17 cellular contexts compared by ENCODE assay signal in genomic region chr4:108483650-108484049, GRCh38.
DNase-seq lines count a peak whose midpoint lies in the region.
"Had no signal": no experiment of that assay in that cellular context is flagged by ENCODE, and none has a peak within 500 bp of the region (broad histone marks: within the 10 kb centered on the region; RNA-seq: fewer than 3 reads in every experiment).

No MANE protein-coding gene starts in this region.

- H3K4me1 Mint-ChIP-seq in activated T-cell treated with anti-CD3 and anti-CD28 coated beads, Interleukin-2, amount 50 U/mL, for 24 hours (ENCODE audit: low read depth), result peaks cover 37% of the 10 kb centered on the region
- H3K4me1 Mint-ChIP-seq in activated T-helper 2 cell treated with anti-CD3 and anti-CD28 coated beads, Interferon-gamma antibody, Interleukin-2, Interleukin-4, amounts not matched to agents 10 μg/mL and 5 μg/mL and 100 μg/mL, durations not matched to agents 14 hours and 24 hours and 36 hours (ENCODE audit: low read depth), result peaks cover 34% of the 10 kb centered on the region
- H3K4me1 Mint-ChIP-seq: neural progenitor cell had no signal

- no peak overlapping the region for H4K8ac ChIP-seq in mesenchymal stem cell (ENCODE audit: low read length)

- H3K9ac ChIP-seq in skeletal muscle satellite cell (ENCODE audit: low read depth, low read length) (no peak overlapping the region), mesenchymal stem cell (ENCODE audit: low read length) (no peak overlapping the region)
- H3K9ac ChIP-seq: neural progenitor cell had no signal

- in situ Hi-C loops in ACHN (cut with HindIII; ENCODE audit: low pct_ligation_motif_present, low pct_unique_long_range_greater_than_20kb, low sequenced_read_pairs), result no loop called here

- H3K9me3 Mint-ChIP-seq in activated T-cell treated with anti-CD3 and anti-CD28 coated beads, Interleukin-2, amount 50 U/mL, for 24 hours, result no peaks in the 10 kb centered on the region
- H3K9me3 Mint-ChIP-seq in activated T-helper 2 cell treated with anti-CD3 and anti-CD28 coated beads, Interferon-gamma antibody, Interleukin-2, Interleukin-4, amounts not matched to agents 10 μg/mL and 5 μg/mL and 100 μg/mL, durations not matched to agents 14 hours and 24 hours and 36 hours, result no peaks in the 10 kb centered on the region
- H3K9me3 Mint-ChIP-seq: neural progenitor cell had no signal

- no peak overlapping the region for H4K91ac ChIP-seq in mesenchymal stem cell (ENCODE audit: low read length)

- H2BK12ac ChIP-seq in mesenchymal stem cell (ENCODE audit: low read length in 2 of 2), result no peak overlapping the region

- H3K4me3 ChIP-seq in skeletal muscle satellite cell (ENCODE audit: low read length), result no peak overlapping the region
- H3K4me3 ChIP-seq in mesenchymal stem cell (ENCODE audit: insufficient read depth in 1 of 2, low read depth in 1 of 2, low read length in 2 of 2), result no peak overlapping the region
- H3K4me3 ChIP-seq: cardiac muscle cell, dorsolateral prefrontal cortex, neural progenitor cell, tibial nerve had no signal

- peaks cover 19% of the 10 kb centered on the region for H3K4me1 ChIP-seq in skeletal muscle satellite cell (ENCODE audit: control insufficient read depth, insufficient read depth, low read length)
- no peaks in the 10 kb centered on the region for H3K4me1 ChIP-seq in mesenchymal stem cell (ENCODE audit: control insufficient read depth, insufficient read depth, low read depth, low read length)
- H3K4me1 ChIP-seq: neural progenitor cell, tibial nerve had no signal

- H3K27ac ChIP-seq in KOPT-K1 (ENCODE audit: low read depth, low read length, poor library complexity, severe bottlenecking) (peak overlapping the region; percentile 92), mesenchymal stem cell (ENCODE audit: low read length, poor library complexity, severe bottlenecking) (no peak overlapping the region)
- H3K27ac ChIP-seq: cardiac muscle cell, dorsolateral prefrontal cortex, neural progenitor cell, tibial nerve, VCaP had no signal

- no peak overlapping the region for H2BK15ac ChIP-seq in mesenchymal stem cell (ENCODE audit: low read depth, poor library complexity, severe bottlenecking)

- WGBS in mesenchymal stem cell, result 97% methylated on average over 3 of the region's 3 CpGs

- DNase-seq in activated T-cell treated with anti-CD3 and anti-CD28 coated beads, Interleukin-2, amount 50 U/mL, for 24 hours, result no peak
- no peak for DNase-seq in activated T-cell treated with anti-CD3 and anti-CD28 coated beads, Interleukin-2, amount 50 U/mL, for 48 hours
- DNase-seq in activated T-helper 2 cell treated with anti-CD3 and anti-CD28 coated beads, Interferon-gamma antibody, Interleukin-2, Interleukin-4, amounts not matched to agents 10 μg/mL and 5 μg/mL and 100 μg/mL, durations not matched to agents 14 hours and 24 hours and 36 hours (ENCODE audit: low spot score), result no peak
- no peak for DNase-seq in mesenchymal stem cell
- no peak for DNase-seq in ACHN
- no peak for DNase-seq in amygdala (lab: John Stamatoyannopoulos, UW)
- DNase-seq: dorsolateral prefrontal cortex; erythroblast; NCI-H187; NCI-H345; stimulated activated CD4-positive, alpha-beta T cell treated with anti-CD3 and anti-CD28 coated beads, Interleukin-12 subunit alpha, Interleukin-12 subunit beta, amount 100 ng/mL, for 4 hours had no signal

- no peak overlapping the region for H3K4ac ChIP-seq in mesenchymal stem cell (ENCODE audit: low read depth in 1 of 2, low read length in 2 of 2)

- no peak overlapping the region for H2AK5ac ChIP-seq in mesenchymal stem cell (ENCODE audit: low read length, severe bottlenecking)

- H3K27ac Mint-ChIP-seq in activated T-cell treated with anti-CD3 and anti-CD28 coated beads, Interleukin-2, amount 50 U/mL, for 24 hours, result peak overlapping the region; percentile 72
- H3K27ac Mint-ChIP-seq in activated T-helper 2 cell treated with anti-CD3 and anti-CD28 coated beads, Interferon-gamma antibody, Interleukin-2, Interleukin-4, amounts not matched to agents 10 μg/mL and 5 μg/mL and 100 μg/mL, durations not matched to agents 14 hours and 24 hours and 36 hours, result peak overlapping the region; percentile 69
- H3K27ac Mint-ChIP-seq: neural progenitor cell had no signal

- peak overlapping the region; percentile 20 for H3K4me2 ChIP-seq in skeletal muscle satellite cell (ENCODE audit: low read length)
- H3K4me2 ChIP-seq in mesenchymal stem cell (ENCODE audit: low read length, poor library complexity, severe bottlenecking), result no peak overlapping the region
- H3K4me2 ChIP-seq: neural progenitor cell had no signal

- intact Hi-C loops in activated T-helper 2 cell treated with anti-CD3 and anti-CD28 coated beads, Interferon-gamma antibody, Interleukin-2, Interleukin-4, amounts not matched to agents 10 μg/mL and 5 μg/mL and 100 μg/mL, durations not matched to agents 14 hours and 24 hours and 36 hours (cut with micrococcal nuclease), result loop anchor here (1.0 to 5.0 kb wide), 5 partner anchors 57 to 451 kb away; no protein-coding TSS in a partner anchor

- H2BK5ac ChIP-seq in mesenchymal stem cell (ENCODE audit: low read depth, low read length, poor library complexity, severe bottlenecking), result no peak overlapping the region

- H3K14ac ChIP-seq in mesenchymal stem cell (ENCODE audit: low read length in 2 of 2), result no peak overlapping the region

- H3K9me3 ChIP-seq in KOPT-K1 (ENCODE audit: insufficient read depth, low read length, poor library complexity, severe bottlenecking) (peaks cover 6% of the 10 kb centered on the region), skeletal muscle satellite cell (replicated peaks; ENCODE audit: low read length) (no peaks in the 10 kb centered on the region), mesenchymal stem cell (ENCODE audit: control insufficient read depth, low read length) (no peaks in the 10 kb centered on the region)
- H3K9me3 ChIP-seq: tibial nerve had no signal

- H3K23ac ChIP-seq in mesenchymal stem cell (ENCODE audit: low read length in 2 of 2), result no peak overlapping the region

- no peak overlapping the region for H2BK120ac ChIP-seq in mesenchymal stem cell (ENCODE audit: low read depth, low read length)

- H3K18ac ChIP-seq in mesenchymal stem cell (ENCODE audit: low read depth in 1 of 2, low read length in 2 of 2), result no peak overlapping the region

- H3K27me3 ChIP-seq in skeletal muscle satellite cell (ENCODE audit: control insufficient read depth, insufficient read depth, low read length), result no peaks in the 10 kb centered on the region
- H3K27me3 ChIP-seq in mesenchymal stem cell (ENCODE audit: control insufficient read depth in 1 of 2, insufficient read depth in 1 of 2, low read length in 2 of 2), result no peaks in the 10 kb centered on the region
- H3K27me3 ChIP-seq: cardiac muscle cell, dorsolateral prefrontal cortex, neural progenitor cell, tibial nerve had no signal

- H3K36me3 Mint-ChIP-seq in activated T-cell treated with anti-CD3 and anti-CD28 coated beads, Interleukin-2, amount 50 U/mL, for 24 hours (ENCODE audit: low read depth), result no peaks in the 10 kb centered on the region
- peaks cover 2% of the 10 kb centered on the region for H3K36me3 Mint-ChIP-seq in activated T-helper 2 cell treated with anti-CD3 and anti-CD28 coated beads, Interferon-gamma antibody, Interleukin-2, Interleukin-4, amounts not matched to agents 10 μg/mL and 5 μg/mL and 100 μg/mL, durations not matched to agents 14 hours and 24 hours and 36 hours (ENCODE audit: low read depth)
- H3K36me3 Mint-ChIP-seq: neural progenitor cell had no signal

- no peaks in the 10 kb centered on the region for H3K27me3 Mint-ChIP-seq in activated T-cell treated with anti-CD3 and anti-CD28 coated beads, Interleukin-2, amount 50 U/mL, for 24 hours
- peaks cover 4% of the 10 kb centered on the region for H3K27me3 Mint-ChIP-seq in activated T-helper 2 cell treated with anti-CD3 and anti-CD28 coated beads, Interferon-gamma antibody, Interleukin-2, Interleukin-4, amounts not matched to agents 10 μg/mL and 5 μg/mL and 100 μg/mL, durations not matched to agents 14 hours and 24 hours and 36 hours (ENCODE audit: low read depth)

- H3K79me1 ChIP-seq in mesenchymal stem cell (replicated peaks; ENCODE audit: low read length, poor library complexity, severe bottlenecking), result no peaks in the 10 kb centered on the region

- H3K4me3 Mint-ChIP-seq in activated T-cell treated with anti-CD3 and anti-CD28 coated beads, Interleukin-2, amount 50 U/mL, for 24 hours, result peak overlapping the region; percentile 9
- no peak overlapping the region for H3K4me3 Mint-ChIP-seq in activated T-helper 2 cell treated with anti-CD3 and anti-CD28 coated beads, Interferon-gamma antibody, Interleukin-2, Interleukin-4, amounts not matched to agents 10 μg/mL and 5 μg/mL and 100 μg/mL, durations not matched to agents 14 hours and 24 hours and 36 hours (ENCODE audit: low read depth)
- H3K4me3 Mint-ChIP-seq: neural progenitor cell had no signal

- H3K36me3 ChIP-seq in KOPT-K1 (ENCODE audit: insufficient read depth, low read length), result no peaks in the 10 kb centered on the region
- no peaks in the 10 kb centered on the region for H3K36me3 ChIP-seq in skeletal muscle satellite cell (ENCODE audit: insufficient read depth, low read length)
- no peaks in the 10 kb centered on the region for H3K36me3 ChIP-seq in mesenchymal stem cell (ENCODE audit: control insufficient read depth in 1 of 2, insufficient read depth in 2 of 2, low read depth in 1 of 2, low read length in 2 of 2)
- H3K36me3 ChIP-seq: cardiac muscle cell, neural progenitor cell, tibial nerve had no signal

- H2AFZ ChIP-seq in mesenchymal stem cell (ENCODE audit: low read depth, low read length), result no peak overlapping the region
- H2AFZ ChIP-seq: neural progenitor cell had no signal
